1 cellular context compared by ENCODE assay signal in the genomic region with DNA sequence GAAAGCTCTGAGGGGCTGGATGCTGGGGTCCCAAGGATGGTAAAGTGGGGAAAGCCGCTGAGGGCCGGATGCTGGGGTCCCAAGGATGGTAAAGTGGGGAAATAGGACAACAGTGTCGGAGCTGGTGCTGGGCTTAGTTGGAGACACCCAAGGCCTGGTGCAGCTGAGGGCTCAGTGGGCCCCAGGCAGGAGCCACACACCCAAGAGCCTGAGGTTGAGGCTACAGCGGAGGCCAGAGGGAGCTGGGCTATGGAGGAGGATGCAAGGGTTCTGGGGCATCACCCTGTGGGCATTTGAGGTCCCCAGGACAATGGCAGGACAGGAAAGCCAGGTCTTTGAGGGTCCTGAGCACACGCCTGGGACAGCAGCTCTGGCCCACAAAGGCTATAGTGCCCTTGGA.
TF ChIP-seq lines count a peak whose summit lies in the region.

No MANE protein-coding gene starts in this region.

TF ChIP-seq in GM12878, 131 proteins besides CTCF, POLR2A, EP300 and RAD21 (continued from another document):
- TF ChIP-seq, protein P1, sequence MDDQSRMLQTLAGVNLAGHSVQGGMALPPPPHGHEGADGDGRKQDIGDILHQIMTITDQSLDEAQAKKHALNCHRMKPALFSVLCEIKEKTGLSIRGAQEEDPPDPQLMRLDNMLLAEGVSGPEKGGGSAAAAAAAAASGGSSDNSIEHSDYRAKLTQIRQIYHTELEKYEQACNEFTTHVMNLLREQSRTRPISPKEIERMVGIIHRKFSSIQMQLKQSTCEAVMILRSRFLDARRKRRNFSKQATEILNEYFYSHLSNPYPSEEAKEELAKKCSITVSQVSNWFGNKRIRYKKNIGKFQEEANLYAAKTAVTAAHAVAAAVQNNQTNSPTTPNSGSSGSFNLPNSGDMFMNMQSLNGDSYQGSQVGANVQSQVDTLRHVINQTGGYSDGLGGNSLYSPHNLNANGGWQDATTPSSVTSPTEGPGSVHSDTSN (IDR thresholded peaks at IDR 0.05; ENCODE audit: insufficient replicate concordance, low read depth, low read length) = no peak
- TF ChIP-seq GATAD2B (conservative IDR thresholded peaks at IDR 0.05; ENCODE audit: low read depth) (no peak), CHD1 (IDR thresholded peaks at IDR 0.05; ENCODE audit: low read depth, low read length) (no peak)
